Comparison of ENCODE assay signal across 11 cellular contexts in the genomic region with DNA sequence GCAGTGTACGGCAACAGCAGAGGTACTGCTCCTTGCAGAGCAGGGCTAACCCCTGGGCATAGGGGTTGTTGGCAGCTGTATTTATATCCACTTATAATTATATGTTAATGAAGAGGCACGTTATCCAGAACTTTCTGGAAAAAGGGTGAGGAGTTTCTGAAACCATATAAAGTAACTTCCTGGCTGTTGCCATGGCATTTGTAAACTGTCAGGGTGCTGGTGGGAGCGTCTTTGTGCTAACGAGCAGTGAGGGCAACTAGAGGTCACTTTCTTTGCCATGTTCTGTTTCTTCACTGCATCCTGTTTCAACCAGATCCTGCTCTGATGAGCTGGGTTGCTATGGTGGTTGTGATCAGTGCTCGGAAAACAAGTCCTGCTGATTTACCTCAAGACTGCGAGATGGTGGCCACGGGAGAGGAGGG. TPM values are rescaled to one million over a fixed set of nuclear protein-coding genes. Genes with fewer than 3 reads are reported as not detected.
DNase-seq lines count a peak whose midpoint lies in the region; ATAC-seq, FAIRE-seq and TF ChIP-seq lines count a peak whose summit lies in the region.
"Had no signal": no experiment of that assay in that cellular context is flagged by ENCODE, and none has a peak within 500 bp of the region (broad histone marks: within the 10 kb centered on the region; RNA-seq: fewer than 3 reads in every experiment).

No MANE protein-coding gene starts in this region.

- no peak overlapping the region for H3K4me3 Mint-ChIP-seq in HFFc6
- H3K4me3 Mint-ChIP-seq in dendritic cell treated with granulocyte-macrophage colony-stimulating factor and Interleukin-4, amounts not matched to agents 40 ng/mL and 50 ng/mL, for 4 days = no peak overlapping the region
- no peak overlapping the region for H3K4me3 Mint-ChIP-seq in natural killer cell treated with Interleukin-12 subunit alpha and Interleukin-12 subunit beta and Interleukin-15 and Interleukin-18, amount 100 ng/mL, for 72 hours
- H3K4me3 Mint-ChIP-seq: nephron had no signal

- H3K36me3 Mint-ChIP-seq in HFFc6 (ENCODE audit: low read depth) = peaks cover 5% of the 10 kb centered on the region
- H3K36me3 Mint-ChIP-seq in dendritic cell treated with granulocyte-macrophage colony-stimulating factor and Interleukin-4, amounts not matched to agents 40 ng/mL and 50 ng/mL, for 4 days (ENCODE audit: low read depth) = peaks cover 6% of the 10 kb centered on the region
- H3K36me3 Mint-ChIP-seq in natural killer cell treated with Interleukin-12 subunit alpha and Interleukin-12 subunit beta and Interleukin-15 and Interleukin-18, amount 100 ng/mL, for 72 hours = no peaks in the 10 kb centered on the region

- peak; percentile 70 to 73 for ATAC-seq in natural killer cell treated with Interleukin-12 subunit alpha and Interleukin-12 subunit beta and Interleukin-15 and Interleukin-18, amount 100 ng/mL, for 72 hours
- ATAC-seq in GM18870 (IDR thresholded peaks at IDR 0.05; ENCODE audit: unreplicated experiment) = no peak

- H3K27ac Mint-ChIP-seq in HFFc6 = peak overlapping the region; percentile 16; the same call in 1 of the 2 replicates
- H3K27ac Mint-ChIP-seq in dendritic cell treated with granulocyte-macrophage colony-stimulating factor and Interleukin-4, amounts not matched to agents 40 ng/mL and 50 ng/mL, for 4 days = peak overlapping the region; percentile 61
- peak overlapping the region in 1 of 2 donors; percentile 26 for H3K27ac Mint-ChIP-seq in natural killer cell treated with Interleukin-12 subunit alpha and Interleukin-12 subunit beta and Interleukin-15 and Interleukin-18, amount 100 ng/mL, for 72 hours
- H3K27ac Mint-ChIP-seq: nephron had no signal

- no peak overlapping the region for H3K4me3 ChIP-seq in kidney (ENCODE audit: low read length in 2 of 2)
- H3K4me3 ChIP-seq: ascending aorta had no signal

- DNase-seq in HFFc6 = no peak
- peak; percentile 44 for DNase-seq in RPMI7951 (ENCODE audit: low read depth)
- no peak for DNase-seq in natural killer cell treated with Interleukin-12 subunit alpha and Interleukin-12 subunit beta and Interleukin-15 and Interleukin-18, amount 100 ng/mL, for 72 hours (ENCODE audit: low spot score)
- no peak for DNase-seq in kidney
- no peak for DNase-seq in NCI-H2029 treated with DMSO at 0.1 percent for 48 hours (lab: John Stamatoyannopoulos, UW)
- DNase-seq: activated CD8-positive, alpha-beta memory T cell treated with anti-CD3 and anti-CD28 coated beads, Interleukin-2, amount 50 U/mL, for 48 hours; Caco-2 had no signal

- no peaks in the 10 kb centered on the region for H3K4me1 ChIP-seq in kidney (ENCODE audit: control insufficient read depth in 1 of 2, insufficient read depth in 1 of 2, low read depth in 1 of 2, low read length in 2 of 2)
- H3K4me1 ChIP-seq: ascending aorta had no signal

- H3K9ac ChIP-seq in kidney (ENCODE audit: low read length in 2 of 2) = no peak overlapping the region

- H3K36me3 ChIP-seq in kidney (ENCODE audit: control insufficient read depth in 1 of 2, insufficient read depth in 2 of 2, low read length in 2 of 2) = no peaks in the 10 kb centered on the region
- H3K36me3 ChIP-seq: ascending aorta had no signal

- H3K27me3 Mint-ChIP-seq in HFFc6 (ENCODE audit: insufficient read depth) = peaks cover 19% of the 10 kb centered on the region
- peaks cover 2% of the 10 kb centered on the region for H3K27me3 Mint-ChIP-seq in dendritic cell treated with granulocyte-macrophage colony-stimulating factor and Interleukin-4, amounts not matched to agents 40 ng/mL and 50 ng/mL, for 4 days
- peaks cover 0 to 3% of the 10 kb centered on the region in 2 donors for H3K27me3 Mint-ChIP-seq in natural killer cell treated with Interleukin-12 subunit alpha and Interleukin-12 subunit beta and Interleukin-15 and Interleukin-18, amount 100 ng/mL, for 72 hours

- intact Hi-C loops in dendritic cell treated with granulocyte-macrophage colony-stimulating factor and Interleukin-4, amounts not matched to agents 40 ng/mL and 50 ng/mL, for 4 days (cut with micrococcal nuclease) = no loop called here
- intact Hi-C loops in kidney (cut with DNase I) = no loop called here

- no peak for TF ChIP-seq CTCF in HFFc6 (IDR thresholded peaks at IDR 0.05)
- no peak for TF ChIP-seq CTCF in kidney (IDR thresholded peaks at IDR 0.05; ENCODE audit: borderline replicate concordance, extremely low read depth, insufficient read depth)

- no peak overlapping the region for H3K27ac ChIP-seq in kidney (ENCODE audit: low read depth in 2 of 2, low read length in 2 of 2)
- H3K27ac ChIP-seq: ascending aorta had no signal

- no peaks in the 10 kb centered on the region for H3K9me3 ChIP-seq in kidney (ENCODE audit: control insufficient read depth in 1 of 2, low read length in 2 of 2)
- H3K9me3 ChIP-seq: ascending aorta had no signal

- peaks cover 13% of the 10 kb centered on the region for H3K9me3 Mint-ChIP-seq in HFFc6
- H3K9me3 Mint-ChIP-seq in dendritic cell treated with granulocyte-macrophage colony-stimulating factor and Interleukin-4, amounts not matched to agents 40 ng/mL and 50 ng/mL, for 4 days = peaks cover 11% of the 10 kb centered on the region
- H3K9me3 Mint-ChIP-seq in natural killer cell treated with Interleukin-12 subunit alpha and Interleukin-12 subunit beta and Interleukin-15 and Interleukin-18, amount 100 ng/mL, for 72 hours = no peaks in the 10 kb centered on the region

- no peak for FAIRE-seq in kidney (lab: Jason Lieb, UNC)

- peaks cover 6% of the 10 kb centered on the region; the same call in 1 of the 2 replicates for H3K4me1 Mint-ChIP-seq in HFFc6 (ENCODE audit: low read depth)
- H3K4me1 Mint-ChIP-seq in dendritic cell treated with granulocyte-macrophage colony-stimulating factor and Interleukin-4, amounts not matched to agents 40 ng/mL and 50 ng/mL, for 4 days (ENCODE audit: low read depth) = peaks cover 40% of the 10 kb centered on the region
- peaks cover 35 to 36% of the 10 kb centered on the region in 2 donors for H3K4me1 Mint-ChIP-seq in natural killer cell treated with Interleukin-12 subunit alpha and Interleukin-12 subunit beta and Interleukin-15 and Interleukin-18, amount 100 ng/mL, for 72 hours (ENCODE audit: low read depth in 2 of 2)
- H3K4me1 Mint-ChIP-seq: nephron had no signal

RNA-seq across cellular contexts. Expression of gene ARFGEF2, which starts 11.1 kb away (rescaled TPM):
- total RNA-seq in HFFc6 (2021; fragmentation: NEBNext Ultra II Directional; extraction: Animal tissue kit (Norgen Biotek cat#: 25700)) = 10 to 100 TPM; 25.4 to 28.3 (median 26.2) TPM
- 28.2 and 30.3 TPM in 2 replicates for total RNA-seq in RPMI7951 (2014; rRNA removed; shearing (Covaris generic))
- 10 to 100 TPM; 29.8 to 31.5 TPM for total RNA-seq in natural killer cell treated with Interleukin-12 subunit alpha and Interleukin-12 subunit beta and Interleukin-15 and Interleukin-18, amount 100 ng/mL, for 72 hours
- total RNA-seq in kidney = 36.9 TPM
- 7.4 TPM for polyA plus RNA-seq in kidney (ENCODE audit: insufficient read depth, low read depth, low replicate concordance)
